In genomic region chr6:28597217-28597835, GRCh38 we compare ENCODE assay signal across 8 cellular contexts.
DNase-seq lines count a peak whose midpoint lies in the region; ATAC-seq, FAIRE-seq and TF ChIP-seq lines count a peak whose summit lies in the region.

No MANE protein-coding gene starts in this region.

- no peak for TF ChIP-seq POLR2A in endothelial cell of umbilical vein (IDR thresholded peaks at IDR 0.05; ENCODE audit: low read depth, low read length)

- DNase-seq in Caco-2 (peak; percentile 26 to 44), HS-5 (ENCODE audit: low read depth) (peak; percentile 76), SJCRH30 (peak; percentile 17 to 24), endothelial cell of umbilical vein (ENCODE audit: low read depth, low spot score) (peak; percentile 48)
- peak; percentile 27 to 75 for DNase-seq in stimulated activated CD4-positive, alpha-beta T cell treated with anti-CD3 and anti-CD28 coated beads, Interleukin-2, amount 100 ng/mL, for 24 hours
- no peak for DNase-seq in naive thymus-derived CD8-positive, alpha-beta T cell

- H3K4me1 Mint-ChIP-seq in Caco-2 (ENCODE audit: low read depth, unreplicated experiment) = peaks cover 6% of the 10 kb centered on the region
- peaks cover 0 to 1% (median 0%) of the 10 kb centered on the region in 4 donors for H3K4me1 Mint-ChIP-seq in naive thymus-derived CD8-positive, alpha-beta T cell

- H3K9me3 Mint-ChIP-seq in Caco-2 (ENCODE audit: unreplicated experiment) = peaks cover 15% of the 10 kb centered on the region
- peaks cover 0 to 23% (median 6%) of the 10 kb centered on the region in 9 donors for H3K9me3 Mint-ChIP-seq in naive thymus-derived CD8-positive, alpha-beta T cell

- dilution Hi-C loops in endothelial cell of umbilical vein (cut with MboI; ENCODE audit: extremely low pct_ligation_motif_present, low sequenced_read_pairs) = no loop called here

- H3K4me3 ChIP-seq in Caco-2 (ENCODE audit: low read depth, low read length) (no peak overlapping the region), SJCRH30 (peak overlapping the region; percentile 43), endothelial cell of umbilical vein (replicated peaks in 1 of 3; ENCODE audit: insufficient read depth in 1 of 3, low read depth in 1 of 3, low read length in 3 of 3) (peak overlapping the region; percentile 13 to 74 (median 66))

- H3K4me2 ChIP-seq in endothelial cell of umbilical vein (ENCODE audit: insufficient read depth, low read length) = peak overlapping the region; percentile 93

- TF ChIP-seq CTCF in Caco-2 (IDR thresholded peaks at IDR 0.05; ENCODE audit: insufficient read depth in 1 of 2, low read depth in 1 of 2, low read length in 1 of 2, severe bottlenecking in 1 of 2, unreplicated experiment in 1 of 2) = no peak
- TF ChIP-seq CTCF in endothelial cell of umbilical vein (IDR thresholded peaks at IDR 0.05; ENCODE audit: extremely low read depth in 1 of 2, insufficient read depth in 1 of 2, low read depth in 1 of 2, low read length in 2 of 2) = no peak

- no peaks in the 10 kb centered on the region for H4K20me1 ChIP-seq in endothelial cell of umbilical vein (replicated peaks; ENCODE audit: control insufficient read depth, extremely low read depth, insufficient read depth, low read length)

- no peaks in the 10 kb centered on the region for H3K36me3 ChIP-seq in Caco-2 (ENCODE audit: control insufficient read depth, insufficient read depth, low read length)
- H3K36me3 ChIP-seq in SJCRH30 = no peaks in the 10 kb centered on the region
- no peaks in the 10 kb centered on the region for H3K36me3 ChIP-seq in endothelial cell of umbilical vein (ENCODE audit: control insufficient read depth in 2 of 2, extremely low read depth in 1 of 2, insufficient read depth in 2 of 2, low read length in 2 of 2)

- H3K9me1 ChIP-seq in endothelial cell of umbilical vein (replicated peaks; ENCODE audit: control insufficient read depth, extremely low read depth, insufficient read depth, low read length) = no peaks in the 10 kb centered on the region

- peaks cover 9% of the 10 kb centered on the region for H3K36me3 Mint-ChIP-seq in Caco-2 (ENCODE audit: insufficient read depth, unreplicated experiment)
- H3K36me3 Mint-ChIP-seq in naive thymus-derived CD8-positive, alpha-beta T cell = peaks cover 2 to 5% (median 3%) of the 10 kb centered on the region in 3 donors

- H3K27me3 ChIP-seq in Caco-2 (replicated peaks; ENCODE audit: control insufficient read depth, insufficient read depth, low read length) (no peaks in the 10 kb centered on the region), SJCRH30 (no peaks in the 10 kb centered on the region), endothelial cell of umbilical vein (ENCODE audit: control insufficient read depth in 2 of 2, insufficient read depth in 2 of 2, low read length in 2 of 2) (no peaks in the 10 kb centered on the region)

- CTCF ChIA-PET in Caco-2 (lab: Charles Lee) = no interaction called here
- CTCF ChIA-PET in endothelial cell of umbilical vein (lab: Charles Lee) = interaction anchor here (1.1 kb wide), 1 partner anchor 10 kb away, joined by 5 read pairs; no protein-coding TSS in a partner anchor

- H3K27me3 Mint-ChIP-seq in Caco-2 (ENCODE audit: insufficient read depth, unreplicated experiment) = no peaks in the 10 kb centered on the region
- H3K27me3 Mint-ChIP-seq in naive thymus-derived CD8-positive, alpha-beta T cell = peaks cover 23 to 82% (median 50%) of the 10 kb centered on the region in 5 donors

- FAIRE-seq in endothelial cell of umbilical vein (lab: Jason Lieb, UNC) = peak; percentile 70

- BruUV-seq in Caco-2 (replicated peaks; lab: Mats Ljungman, UMichigan) (no TSS peak), endothelial cell of umbilical vein (replicated peaks; lab: Mats Ljungman, UMichigan) (no TSS peak)

- peaks cover 4% of the 10 kb centered on the region; the same call in 1 of the 2 replicates for H3K9me3 ChIP-seq in Caco-2
- H3K9me3 ChIP-seq in SJCRH30 (replicated peaks) = no peaks in the 10 kb centered on the region
- H3K9me3 ChIP-seq in endothelial cell of umbilical vein (replicated peaks; ENCODE audit: control insufficient read depth, insufficient read depth, low read length) = no peaks in the 10 kb centered on the region

- H3K27ac Mint-ChIP-seq in Caco-2 (ENCODE audit: unreplicated experiment) = no peak overlapping the region
- peak overlapping the region in 1 of 10 donors; percentile 53 for H3K27ac Mint-ChIP-seq in naive thymus-derived CD8-positive, alpha-beta T cell

- H3K4me1 ChIP-seq in Caco-2 (no peaks in the 10 kb centered on the region), SJCRH30 (no peaks in the 10 kb centered on the region), endothelial cell of umbilical vein (ENCODE audit: control insufficient read depth, extremely low read depth, insufficient read depth, low read length) (no peaks in the 10 kb centered on the region)

- H3K4me3 Mint-ChIP-seq in Caco-2 (ENCODE audit: unreplicated experiment) = peak overlapping the region; percentile 77
- peak overlapping the region in 3 of 10 donors; percentile 16 to 49 (median 34) for H3K4me3 Mint-ChIP-seq in naive thymus-derived CD8-positive, alpha-beta T cell

- H3K79me2 ChIP-seq in endothelial cell of umbilical vein (ENCODE audit: control insufficient read depth, insufficient read depth, low read length) = no peaks in the 10 kb centered on the region

- no peak for ATAC-seq in naive thymus-derived CD8-positive, alpha-beta T cell
- ATAC-seq in GM18511 (IDR thresholded peaks at IDR 0.05; ENCODE audit: unreplicated experiment) (no peak), GM21825 (IDR thresholded peaks at IDR 0.05; ENCODE audit: unreplicated experiment) (no peak)

- intact Hi-C loops in Caco-2 (cut with micrococcal nuclease; ENCODE audit: unreplicated experiment) = no loop called here
- intact Hi-C loops in endothelial cell of umbilical vein (cut with micrococcal nuclease) = no loop called here

- no peak overlapping the region for H3K27ac ChIP-seq in SJCRH30
- H3K27ac ChIP-seq in endothelial cell of umbilical vein (ENCODE audit: insufficient read depth, low read depth, low read length) = no peak overlapping the region

- peak overlapping the region; percentile 70 for H2AFZ ChIP-seq in endothelial cell of umbilical vein (ENCODE audit: low read depth, low read length)

- H3K9ac ChIP-seq in endothelial cell of umbilical vein (replicated peaks; ENCODE audit: extremely low read depth, insufficient read depth, low read length) = no peak overlapping the region

- POLR2A ChIA-PET in Caco-2 (lab: Charles Lee) = no interaction called here
- POLR2A ChIA-PET in endothelial cell of umbilical vein (lab: Charles Lee) = no interaction called here
- POLR2A ChIA-PET in naive thymus-derived CD8-positive, alpha-beta T cell (lab: Charles Lee) = no interaction called here

TF ChIP-seq in endothelial cell of umbilical vein, 7 proteins besides CTCF, POLR2A, EP300 and RAD21:
- no peak for TF ChIP-seq MAX (IDR thresholded peaks at IDR 0.05; ENCODE audit: insufficient read depth, insufficient read length)
- TF ChIP-seq FOS (IDR thresholded peaks at IDR 0.05; ENCODE audit: borderline replicate concordance, insufficient read depth, low read length) = no peak
- no peak for TF ChIP-seq POLR2AphosphoS5 (IDR thresholded peaks at IDR 0.05; ENCODE audit: insufficient read depth, low read depth, low read length)
- no peak for TF ChIP-seq EZH2 (IDR thresholded peaks at IDR 0.05; ENCODE audit: borderline replicate concordance, low read depth, low read length, severe bottlenecking)
- no peak for TF ChIP-seq GATA2 (IDR thresholded peaks at IDR 0.05; ENCODE audit: insufficient read depth, insufficient read length, low read depth, low read length)
- TF ChIP-seq JUN (IDR thresholded peaks at IDR 0.05; ENCODE audit: borderline replicate concordance, insufficient read depth, insufficient read length, low read depth) = no peak
- TF ChIP-seq MYC (IDR thresholded peaks at IDR 0.05; ENCODE audit: low read depth, low read length) = no peak

Comparison
In these comparisons a context has a peak if more than half of its experiments do, and no peak if none do; other contexts are left out.
1. DNase-seq: peak in Caco-2 (2 of 2), HS-5 (single experiment), SJCRH30 (2 of 2), endothelial cell of umbilical vein (single experiment) and stimulated activated CD4-positive, alpha-beta T cell treated with anti-CD3 and anti-CD28 coated beads, Interleukin-2, amount 100 ng/mL, for 24 hours (2 of 2); none in naive thymus-derived CD8-positive, alpha-beta T cell (0 of 10).